In the genomic region with DNA sequence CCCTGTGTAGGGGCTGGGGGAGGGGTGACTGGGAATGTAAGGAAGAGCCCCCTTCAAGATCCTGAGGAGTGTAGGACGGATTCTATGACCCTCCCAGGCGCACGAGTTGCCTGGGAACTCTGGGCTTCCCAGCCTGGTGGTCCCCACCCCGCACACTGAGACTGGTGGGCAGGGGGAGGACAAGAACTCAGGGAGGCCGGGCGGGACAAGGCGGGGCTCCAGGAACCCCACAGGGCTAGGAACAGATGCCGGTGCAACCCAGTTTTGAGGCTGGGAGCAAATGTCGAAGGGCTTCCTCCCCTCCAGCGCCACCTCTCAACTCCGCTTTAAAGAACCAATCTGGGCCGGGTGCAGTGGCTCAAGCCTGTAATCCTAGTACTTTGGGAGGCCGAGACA, we compare ENCODE assay signal across 8 cellular contexts. TPM values are rescaled to one million over a fixed set of nuclear protein-coding genes. Genes with fewer than 3 reads are reported as not detected.
DNase-seq lines count a peak whose midpoint lies in the region; TF ChIP-seq lines count a peak whose summit lies in the region.

No MANE protein-coding gene starts in this region.

- in situ Hi-C loops in ACHN (cut with HindIII; ENCODE audit: low pct_ligation_motif_present, low pct_unique_long_range_greater_than_20kb, low sequenced_read_pairs): no loop called here

- peaks cover 22% of the 10 kb centered on the region for H3K4me1 ChIP-seq in ectodermal cell (ENCODE audit: control insufficient read depth, insufficient read depth, low read length)

- H3K27me3 ChIP-seq in AG04450 (ENCODE audit: control insufficient read depth, insufficient read depth, low read length): no peaks in the 10 kb centered on the region
- no peaks in the 10 kb centered on the region for H3K27me3 ChIP-seq in ectodermal cell (ENCODE audit: control insufficient read depth, insufficient read depth, low read length, poor library complexity, severe bottlenecking)
- H3K27me3 ChIP-seq in neural cell (ENCODE audit: insufficient read depth, low read depth, low read length): no peaks in the 10 kb centered on the region

- peak overlapping the region; percentile 94 for H3K9ac ChIP-seq in neural cell (ENCODE audit: low read length)

- no peak overlapping the region for H3K4me2 ChIP-seq in neural cell (ENCODE audit: low read length)

- no peak overlapping the region for H2AFZ ChIP-seq in neural cell (ENCODE audit: low read depth, low read length)

- DNase-seq in AG04450 (ENCODE audit: low read depth, low spot score) (no peak), LNCaP clone FGC (ENCODE audit: low read depth) (no peak), AG08395 (ENCODE audit: low spot score) (no peak), ACHN (no peak), NCI-H128 (lab: John Stamatoyannopoulos, UW; ENCODE audit: unreplicated experiment) (no peak)
- no peak for DNase-seq in stimulated activated naive CD4-positive, alpha-beta T cell treated with Interleukin-2 at 50 U/mL for 16 hours (lab: John Stamatoyannopoulos, UW)

- peak overlapping the region; percentile 82 for H3K27ac ChIP-seq in AG04450 (ENCODE audit: low read depth, low read length)
- H3K27ac ChIP-seq in ectodermal cell (ENCODE audit: insufficient read depth, low read depth, low read length, poor library complexity, severe bottlenecking): no peak overlapping the region
- H3K27ac ChIP-seq in neural cell (ENCODE audit: low read length): peak overlapping the region; percentile 95

- no peaks in the 10 kb centered on the region for H3K9me2 ChIP-seq in neural cell (ENCODE audit: insufficient read depth, low read length)

- no peak for TF ChIP-seq EP300 in neural cell (conservative IDR thresholded peaks at IDR 0.05; ENCODE audit: poor library complexity, severe bottlenecking)

- no peak for TF ChIP-seq CTCF in AG04450 (IDR thresholded peaks at IDR 0.05; ENCODE audit: low read depth, low read length)
- no peak for TF ChIP-seq CTCF in LNCaP clone FGC (IDR thresholded peaks at IDR 0.05; ENCODE audit: control insufficient read depth, extremely low read depth, insufficient read depth)
- no peak for TF ChIP-seq CTCF in neural cell (IDR thresholded peaks at IDR 0.05; ENCODE audit: poor library complexity, severe bottlenecking)

- H3F3A ChIP-seq in neural cell (ENCODE audit: insufficient read depth, low read length, poor library complexity, severe bottlenecking): peaks cover 4% of the 10 kb centered on the region

- H3K79me2 ChIP-seq in neural cell (replicated peaks; ENCODE audit: insufficient read depth, low read length): peaks cover 27% of the 10 kb centered on the region

- H4K20me1 ChIP-seq in neural cell (ENCODE audit: insufficient read depth): peaks cover 4% of the 10 kb centered on the region

- POLR2A ChIA-PET in AG04450 (lab: Yijun Ruan, JAX): no interaction called here

- H3K4me3 ChIP-seq in AG04450 (ENCODE audit: low read depth, low read length) (peak overlapping the region; percentile 75), LNCaP clone FGC (ENCODE audit: low read depth, low read length) (peak overlapping the region; percentile 76), ectodermal cell (ENCODE audit: insufficient read depth, low read depth, low read length) (peak overlapping the region; percentile 84), neural cell (ENCODE audit: low read length) (peak overlapping the region; percentile 95)

- no peaks in the 10 kb centered on the region; the same call in 1 of the 2 replicates for H3K9me3 ChIP-seq in AG04450 (ENCODE audit: control insufficient read depth, insufficient read depth, low read length)
- no peaks in the 10 kb centered on the region for H3K9me3 ChIP-seq in ectodermal cell (ENCODE audit: control insufficient read depth, low read length)
- no peaks in the 10 kb centered on the region for H3K9me3 ChIP-seq in neural cell (ENCODE audit: low read length)

- no peaks in the 10 kb centered on the region for H3K36me3 ChIP-seq in ectodermal cell (ENCODE audit: control insufficient read depth, insufficient read depth, low read length)
- H3K36me3 ChIP-seq in neural cell (ENCODE audit: insufficient read depth, low read length): no peaks in the 10 kb centered on the region

- CTCF ChIA-PET in AG04450 (lab: Charles Lee): interaction anchor here (0.7 kb wide), 1 partner anchor 18 kb away, joined by 5 read pairs; no protein-coding TSS in a partner anchor

- 66 to 70% methylated on average over 13 of the region's 13 CpGs for WGBS in ectodermal cell, 2 experiments

- no peak for TF ChIP-seq RAD21 in neural cell (conservative IDR thresholded peaks at IDR 0.05)

TF ChIP-seq in neural cell, 6 proteins besides CTCF, POLR2A, EP300 and RAD21:
- TF ChIP-seq MXI1 (conservative IDR thresholded peaks at IDR 0.05; ENCODE audit: poor library complexity, severe bottlenecking): no peak
- TF ChIP-seq, protein P1, sequence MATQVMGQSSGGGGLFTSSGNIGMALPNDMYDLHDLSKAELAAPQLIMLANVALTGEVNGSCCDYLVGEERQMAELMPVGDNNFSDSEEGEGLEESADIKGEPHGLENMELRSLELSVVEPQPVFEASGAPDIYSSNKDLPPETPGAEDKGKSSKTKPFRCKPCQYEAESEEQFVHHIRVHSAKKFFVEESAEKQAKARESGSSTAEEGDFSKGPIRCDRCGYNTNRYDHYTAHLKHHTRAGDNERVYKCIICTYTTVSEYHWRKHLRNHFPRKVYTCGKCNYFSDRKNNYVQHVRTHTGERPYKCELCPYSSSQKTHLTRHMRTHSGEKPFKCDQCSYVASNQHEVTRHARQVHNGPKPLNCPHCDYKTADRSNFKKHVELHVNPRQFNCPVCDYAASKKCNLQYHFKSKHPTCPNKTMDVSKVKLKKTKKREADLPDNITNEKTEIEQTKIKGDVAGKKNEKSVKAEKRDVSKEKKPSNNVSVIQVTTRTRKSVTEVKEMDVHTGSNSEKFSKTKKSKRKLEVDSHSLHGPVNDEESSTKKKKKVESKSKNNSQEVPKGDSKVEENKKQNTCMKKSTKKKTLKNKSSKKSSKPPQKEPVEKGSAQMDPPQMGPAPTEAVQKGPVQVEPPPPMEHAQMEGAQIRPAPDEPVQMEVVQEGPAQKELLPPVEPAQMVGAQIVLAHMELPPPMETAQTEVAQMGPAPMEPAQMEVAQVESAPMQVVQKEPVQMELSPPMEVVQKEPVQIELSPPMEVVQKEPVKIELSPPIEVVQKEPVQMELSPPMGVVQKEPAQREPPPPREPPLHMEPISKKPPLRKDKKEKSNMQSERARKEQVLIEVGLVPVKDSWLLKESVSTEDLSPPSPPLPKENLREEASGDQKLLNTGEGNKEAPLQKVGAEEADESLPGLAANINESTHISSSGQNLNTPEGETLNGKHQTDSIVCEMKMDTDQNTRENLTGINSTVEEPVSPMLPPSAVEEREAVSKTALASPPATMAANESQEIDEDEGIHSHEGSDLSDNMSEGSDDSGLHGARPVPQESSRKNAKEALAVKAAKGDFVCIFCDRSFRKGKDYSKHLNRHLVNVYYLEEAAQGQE (IDR thresholded peaks at IDR 0.05; ENCODE audit: borderline replicate concordance): no peak
- TF ChIP-seq EZH2 (IDR thresholded peaks at IDR 0.05; ENCODE audit: borderline replicate concordance, insufficient read depth, low read length, poor library complexity, severe bottlenecking): no peak
- no peak for TF ChIP-seq TAF1 (IDR thresholded peaks at IDR 0.05; ENCODE audit: low read depth)

RNA-seq across cellular contexts. Expression of gene VDAC1, which starts 1.3 kb away (rescaled TPM):
- polyA plus RNA-seq in AG04450 (2011; rRNA removed) (218 and 262 TPM in 2 replicates), neural cell (297 and 307 TPM in 2 replicates)
- polyA minus RNA-seq in AG04450 (2011; rRNA and poly(A)+ RNA removed): 141 and 160 TPM in 2 replicates
- 191 TPM for polyA plus RNA-seq in ectodermal cell (2013, experiment 1 of 4)
- 166 TPM for polyA plus RNA-seq in ectodermal cell (2013, experiment 2 of 4)
- 141 TPM for polyA plus RNA-seq in ectodermal cell (2013, experiment 3 of 4)
- 143 TPM for polyA plus RNA-seq in ectodermal cell (2013, experiment 4 of 4)
- 169 and 187 TPM in 2 replicates for polyA minus RNA-seq in neural cell

RNA-seq across cellular contexts. Expression of gene C5orf15, which starts 37.7 kb away (rescaled TPM):
- polyA plus RNA-seq in AG04450 (2011; rRNA removed) (87.5 and 92.9 TPM in 2 replicates), neural cell (65.1 and 72.3 TPM in 2 replicates)
- 52.5 and 55.2 TPM in 2 replicates for polyA minus RNA-seq in AG04450 (2011; rRNA and poly(A)+ RNA removed)
- polyA plus RNA-seq in ectodermal cell (2013, experiment 1 of 4): 69.2 TPM
- 70.1 TPM for polyA plus RNA-seq in ectodermal cell (2013, experiment 2 of 4)
- polyA plus RNA-seq in ectodermal cell (2013, experiment 3 of 4): 55.7 TPM
- polyA plus RNA-seq in ectodermal cell (2013, experiment 4 of 4): 63.5 TPM
- 55.8 and 67.7 TPM in 2 replicates for polyA minus RNA-seq in neural cell
